ENCODE assay signal across 30 cellular contexts in genomic region chr11:122405788-122406341, GRCh38.
DNase-seq lines count a peak whose midpoint lies in the region; ATAC-seq and TF ChIP-seq lines count a peak whose summit lies in the region.
"Had no signal": no experiment of that assay in that cellular context is flagged by ENCODE, and none has a peak within 500 bp of the region (broad histone marks: within the 10 kb centered on the region; RNA-seq: fewer than 3 reads in every experiment).

No MANE protein-coding gene starts in this region.

- H4K20me1 ChIP-seq in neural progenitor cell (ENCODE audit: low read depth): no peaks in the 10 kb centered on the region

- no peaks in the 10 kb centered on the region for H3K4me1 ChIP-seq in left lung
- peaks cover 6% of the 10 kb centered on the region for H3K4me1 ChIP-seq in neural progenitor cell
- no peaks in the 10 kb centered on the region for H3K4me1 ChIP-seq in Peyer's patch
- H3K4me1 ChIP-seq: foreskin keratinocyte, prostate gland, right lobe of liver, testis had no signal

- H3K27ac Mint-ChIP-seq in neural progenitor cell: no peak overlapping the region
- H3K27ac Mint-ChIP-seq: activated CD4-positive, alpha-beta T cell treated with anti-CD3 and anti-CD28 coated beads for 36 hours; activated T-helper 17 cell treated with anti-CD3 and anti-CD28 coated beads, Interleukin-2, amount 50 U/mL, for 72 hours; mesothelial cell of epicardium; naive B cell; stimulated activated naive CD8-positive, alpha-beta T cell treated with anti-CD3 and anti-CD28 coated beads, Interleukin-15, Interleukin-2, amounts not matched to agents 100 ng/mL and 50 ng/mL, for 24 hours; T-helper 2 cell treated with Interferon-gamma antibody and Interleukin-4, amounts not matched to agents 5 μg/mL and 100 μg/mL, for 36 hours had no signal

- no peaks in the 10 kb centered on the region for H3K79me2 ChIP-seq in neural progenitor cell (ENCODE audit: low read depth)

- intact Hi-C loops in left lung (cut with DNase I): no loop called here

- ATAC-seq in left lung (peak; percentile 55), HG03565 (IDR thresholded peaks at IDR 0.05; ENCODE audit: unreplicated experiment) (no peak)
- ATAC-seq: activated CD4-positive, alpha-beta T cell treated with anti-CD3 and anti-CD28 coated beads for 36 hours; activated T-helper 17 cell treated with anti-CD3 and anti-CD28 coated beads, Interleukin-2, amount 50 U/mL, for 72 hours; foreskin keratinocyte; HepG2; right lobe of liver had no signal

- peaks cover 7% of the 10 kb centered on the region for H3K9me3 Mint-ChIP-seq in neural progenitor cell
- H3K9me3 Mint-ChIP-seq: stimulated activated naive CD8-positive, alpha-beta T cell treated with anti-CD3 and anti-CD28 coated beads, Interleukin-15, Interleukin-2, amounts not matched to agents 100 ng/mL and 50 ng/mL, for 24 hours; T-helper 2 cell treated with Interferon-gamma antibody and Interleukin-4, amounts not matched to agents 5 μg/mL and 100 μg/mL, for 36 hours had no signal

- no peaks in the 10 kb centered on the region for H3K36me3 Mint-ChIP-seq in neural progenitor cell
- H3K36me3 Mint-ChIP-seq: mesothelial cell of epicardium, naive B cell had no signal

- no peak overlapping the region for H3K4me3 Mint-ChIP-seq in neural progenitor cell
- H3K4me3 Mint-ChIP-seq: activated CD4-positive, alpha-beta T cell treated with anti-CD3 and anti-CD28 coated beads for 36 hours; activated T-helper 17 cell treated with anti-CD3 and anti-CD28 coated beads, Interleukin-2, amount 50 U/mL, for 72 hours; mesothelial cell of epicardium; naive B cell; stimulated activated naive CD8-positive, alpha-beta T cell treated with anti-CD3 and anti-CD28 coated beads, Interleukin-15, Interleukin-2, amounts not matched to agents 100 ng/mL and 50 ng/mL, for 24 hours; T-helper 2 cell treated with Interferon-gamma antibody and Interleukin-4, amounts not matched to agents 5 μg/mL and 100 μg/mL, for 36 hours had no signal

- H3F3A ChIP-seq in neural progenitor cell (ENCODE audit: low read depth): no peaks in the 10 kb centered on the region

- H3K9me3 ChIP-seq in left lung (no peaks in the 10 kb centered on the region), neural progenitor cell (ENCODE audit: low read depth) (no peaks in the 10 kb centered on the region), Peyer's patch (no peaks in the 10 kb centered on the region)
- H3K9me3 ChIP-seq: prostate gland, right lobe of liver, testis had no signal

- H3K4me3 ChIP-seq in left lung: no peak overlapping the region
- H3K4me3 ChIP-seq in neural progenitor cell: no peak overlapping the region
- H3K4me3 ChIP-seq in Peyer's patch: no peak overlapping the region
- H3K4me3 ChIP-seq: prostate gland, right lobe of liver, testis had no signal

- H3K27ac ChIP-seq in left lung: no peak overlapping the region
- no peak overlapping the region for H3K27ac ChIP-seq in neural progenitor cell
- H3K27ac ChIP-seq in Peyer's patch: no peak overlapping the region
- H3K27ac ChIP-seq: foreskin keratinocyte, right lobe of liver, testis had no signal

- H3K9ac ChIP-seq in neural progenitor cell: no peak overlapping the region

- no peaks in the 10 kb centered on the region for H3K27me3 ChIP-seq in left lung
- H3K27me3 ChIP-seq in neural progenitor cell: no peaks in the 10 kb centered on the region
- H3K27me3 ChIP-seq in Peyer's patch: no peaks in the 10 kb centered on the region
- H3K27me3 ChIP-seq: right lobe of liver, testis had no signal

- H3K4me2 ChIP-seq in neural progenitor cell: no peak overlapping the region

- TF ChIP-seq POLR2A in Peyer's patch (IDR thresholded peaks at IDR 0.05): no peak

- H3K36me3 ChIP-seq in left lung (no peaks in the 10 kb centered on the region), neural progenitor cell (no peaks in the 10 kb centered on the region), Peyer's patch (no peaks in the 10 kb centered on the region)
- H3K36me3 ChIP-seq: prostate gland, right lobe of liver had no signal

- H3K27me3 Mint-ChIP-seq in neural progenitor cell (ENCODE audit: insufficient read depth, low read depth): no peaks in the 10 kb centered on the region

- H3K4me1 Mint-ChIP-seq in neural progenitor cell: peaks cover 14% of the 10 kb centered on the region
- H3K4me1 Mint-ChIP-seq: activated CD4-positive, alpha-beta T cell treated with anti-CD3 and anti-CD28 coated beads for 36 hours; activated T-helper 17 cell treated with anti-CD3 and anti-CD28 coated beads, Interleukin-2, amount 50 U/mL, for 72 hours; naive B cell had no signal

- H2AFZ ChIP-seq in neural progenitor cell (replicated peaks): no peak overlapping the region

- DNase-seq in AG20443 (ENCODE audit: low spot score): peak; percentile 25
- peak; percentile 1 for DNase-seq in MV-4-11 (lab: John Stamatoyannopoulos, UW)
- DNase-seq in dedifferentiated amniotic fluid mesenchymal stem cell (ENCODE audit: extremely low spot score): peak; percentile 17
- no peak for DNase-seq in left lung
- no peak for DNase-seq in neural progenitor cell (ENCODE audit: low spot score)
- no peak for DNase-seq in Peyer's patch
- no peak for DNase-seq in NCI-H146 treated with DMSO at 0.1 percent for 48 hours (lab: John Stamatoyannopoulos, UW; ENCODE audit: unreplicated experiment)
- DNase-seq: activated CD4-positive, alpha-beta T cell treated with anti-CD3 and anti-CD28 coated beads for 36 hours; activated naive CD4-positive, alpha-beta T cell treated with anti-CD3 and anti-CD28 coated beads, Interleukin-2, amount 50 U/mL, for 16 hours; amygdala; DMS53; foreskin keratinocyte; head of caudate nucleus; Kasumi-1; naive B cell; NCI-H1105; NCI-H2081 treated with DMSO at 0.1 percent for 48 hours; NCI-H2227 treated with DMSO at 0.1 percent for 48 hours; NCI-H69; nucleus accumbens; right lobe of liver; stimulated activated CD8-positive, alpha-beta memory T cell treated with anti-CD3 and anti-CD28 coated beads, Interleukin-4, amount 100 ng/mL, for 48 hours; testis had no signal

- TF ChIP-seq CTCF in left lung (IDR thresholded peaks at IDR 0.05): no peak
- no peak for TF ChIP-seq CTCF in neural progenitor cell (IDR thresholded peaks at IDR 0.05)
- no peak for TF ChIP-seq CTCF in Peyer's patch (IDR thresholded peaks at IDR 0.05)

Comparison
In these comparisons a context has a peak if more than half of its experiments do, and no peak if none do; other contexts are left out.
1. DNase-seq: peak in AG20443 (single experiment), MV-4-11 (single experiment) and dedifferentiated amniotic fluid mesenchymal stem cell (single experiment); none in left lung (0 of 2), neural progenitor cell (single experiment), Peyer's patch (0 of 3) and NCI-H146 treated with DMSO at 0.1 percent for 48 hours (single experiment).